Comparison of ENCODE assay signal across 8 cellular contexts in the genomic region with DNA sequence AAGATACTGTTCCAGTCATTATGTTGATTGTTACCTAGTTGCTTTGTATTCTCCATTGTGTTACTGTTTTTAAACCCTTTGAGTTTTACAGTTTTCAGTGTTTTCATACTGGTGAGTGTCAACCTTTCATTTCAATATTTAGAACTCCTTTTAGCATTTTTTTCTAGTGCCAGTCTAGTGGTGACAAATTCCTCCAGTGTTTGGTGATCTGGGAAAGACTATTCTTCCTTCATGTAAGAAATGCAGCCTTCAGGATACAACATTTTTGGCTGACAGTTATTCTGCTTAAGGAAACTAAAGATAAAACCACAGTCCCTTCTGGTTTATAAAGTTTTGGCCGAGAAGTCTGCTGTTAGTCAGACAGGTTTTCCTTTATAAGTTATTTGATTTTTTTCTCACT.
"Had no signal": no experiment of that assay in that cellular context is flagged by ENCODE, and none has a peak within 500 bp of the region (broad histone marks: within the 10 kb centered on the region; RNA-seq: fewer than 3 reads in every experiment).

No MANE protein-coding gene starts in this region.

- DNase-seq: GDM1, GF-D8 had no signal

- H3K4me3 ChIP-seq: GM12878 had no signal

- ATAC-seq: GM12878 had no signal

- FAIRE-seq: G401.6, GM12878, GM12891, GM12892, GM18507, GM19239 had no signal
